ENCODE assay signal across 9 cellular contexts in the genomic region with DNA sequence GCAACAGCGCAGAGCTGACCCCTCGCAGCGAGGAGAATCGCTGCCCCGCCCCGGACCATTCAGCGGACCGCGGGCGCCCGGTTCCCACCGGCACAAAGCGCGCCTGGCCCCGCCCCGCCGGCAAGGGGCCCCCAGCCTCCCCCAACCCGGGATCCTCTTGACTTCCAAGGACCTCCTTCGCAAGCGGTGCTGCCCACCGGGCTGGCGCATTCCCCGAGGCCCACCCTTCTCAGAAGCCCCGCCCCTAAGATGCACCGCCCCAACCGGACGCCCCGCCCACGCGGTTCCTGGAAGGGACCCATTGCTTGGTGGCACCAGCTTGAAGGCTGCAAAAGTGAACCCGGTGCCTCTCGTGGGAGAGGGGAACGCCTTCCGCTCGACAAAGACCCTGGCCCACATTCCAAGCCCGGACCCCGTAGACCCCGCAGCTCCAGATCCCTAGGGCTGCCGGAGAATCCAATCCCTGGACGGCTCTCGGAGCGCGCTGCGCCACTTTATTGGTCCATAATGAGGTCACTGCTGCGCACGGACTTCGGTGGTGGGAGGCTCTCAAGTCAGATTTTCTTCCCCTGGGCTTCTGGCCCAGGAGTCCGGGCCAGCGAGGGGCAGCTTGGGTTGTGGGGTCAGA. TPM values are rescaled to one million over a fixed set of nuclear protein-coding genes. Genes with fewer than 3 reads are reported as not detected.
A peak's percentile ranks its signal among the peaks of the same experiment; 100 is the strongest.
DNase-seq lines count a peak whose midpoint lies in the region; ATAC-seq, FAIRE-seq and TF ChIP-seq lines count a peak whose summit lies in the region.
"Had no signal": no experiment of that assay in that cellular context is flagged by ENCODE, and none has a peak within 500 bp of the region (broad histone marks: within the 10 kb centered on the region; RNA-seq: fewer than 3 reads in every experiment).

No MANE protein-coding gene starts in this region.

- H3K27me3 ChIP-seq in GM23248 (replicated peaks; ENCODE audit: insufficient read depth) (peaks cover 23% of the 10 kb centered on the region), OCI-LY3 (ENCODE audit: low read depth, low read length) (no peaks in the 10 kb centered on the region), astrocyte (ENCODE audit: insufficient read depth, low read length) (peaks cover 35% of the 10 kb centered on the region), osteoblast (ENCODE audit: insufficient read depth, low read length) (peaks cover 56% of the 10 kb centered on the region)

- no peaks in the 10 kb centered on the region for H3K36me3 Mint-ChIP-seq in astrocyte (ENCODE audit: low read depth, unreplicated experiment)

- ATAC-seq in HG03521 (IDR thresholded peaks at IDR 0.05; ENCODE audit: unreplicated experiment) (no peak), HG03469 (IDR thresholded peaks at IDR 0.05; ENCODE audit: unreplicated experiment) (no peak)

- H3K36me3 ChIP-seq in GM23248 (ENCODE audit: low read depth), result no peaks in the 10 kb centered on the region
- H3K36me3 ChIP-seq in OCI-LY3 (replicated peaks; ENCODE audit: low read depth, low read length), result no peaks in the 10 kb centered on the region
- no peaks in the 10 kb centered on the region for H3K36me3 ChIP-seq in astrocyte (ENCODE audit: insufficient read depth, low read length)
- no peaks in the 10 kb centered on the region for H3K36me3 ChIP-seq in osteoblast (ENCODE audit: insufficient read depth, low read length)
- H3K36me3 ChIP-seq: pancreas had no signal

- no peaks in the 10 kb centered on the region for H3K79me2 ChIP-seq in GM23248 (ENCODE audit: insufficient read depth)
- H3K79me2 ChIP-seq in OCI-LY3 (ENCODE audit: low read length), result no peaks in the 10 kb centered on the region
- no peaks in the 10 kb centered on the region for H3K79me2 ChIP-seq in astrocyte (ENCODE audit: insufficient read depth, low read length)
- H3K79me2 ChIP-seq in osteoblast (ENCODE audit: insufficient read depth, low read length), result no peaks in the 10 kb centered on the region

- H3K9me3 ChIP-seq in GM23248 (ENCODE audit: low read depth), result no peaks in the 10 kb centered on the region
- H3K9me3 ChIP-seq in OCI-LY3 (ENCODE audit: insufficient read depth, low read length), result no peaks in the 10 kb centered on the region
- H3K9me3 ChIP-seq in astrocyte (ENCODE audit: insufficient read depth, low read depth, low read length), result no peaks in the 10 kb centered on the region
- no peaks in the 10 kb centered on the region for H3K9me3 ChIP-seq in osteoblast (ENCODE audit: low read depth, low read length)
- H3K9me3 ChIP-seq: pancreas had no signal

- H3K4me3 Mint-ChIP-seq in astrocyte (ENCODE audit: unreplicated experiment), result no peak overlapping the region

- no peaks in the 10 kb centered on the region for H3K9me2 ChIP-seq in GM23248 (ENCODE audit: insufficient read depth)

- H3K9ac ChIP-seq in GM23248, result no peak overlapping the region
- no peak overlapping the region for H3K9ac ChIP-seq in OCI-LY3 (ENCODE audit: low read length)
- no peak overlapping the region for H3K9ac ChIP-seq in astrocyte (ENCODE audit: low read length)

- DNase-seq in GM23248, result peak; percentile 48
- DNase-seq in astrocyte (ENCODE audit: low read depth), result no peak
- DNase-seq in osteoblast (ENCODE audit: insufficient read length, low spot score, missing footprints), result peak; percentile 90
- DNase-seq in NCI-H2107 treated with DMSO at 0.1 percent for 48 hours (lab: John Stamatoyannopoulos, UW; ENCODE audit: unreplicated experiment), result no peak

- H3K27me3 Mint-ChIP-seq in astrocyte (ENCODE audit: low read depth, unreplicated experiment), result peaks cover 54% of the 10 kb centered on the region

- in situ Hi-C loops in GM23248 (cut with MboI), result loop anchor here (5.0 kb wide), 1 partner anchor 96 kb away; no protein-coding TSS in a partner anchor

- H3F3A ChIP-seq in GM23248 (ENCODE audit: insufficient read depth), result no peaks in the 10 kb centered on the region

- peak overlapping the region; percentile 34 for H3K27ac Mint-ChIP-seq in astrocyte (ENCODE audit: unreplicated experiment)

- H3K4me1 ChIP-seq in GM23248 (ENCODE audit: insufficient read depth), result no peaks in the 10 kb centered on the region
- H3K4me1 ChIP-seq in OCI-LY3 (ENCODE audit: low read length), result peaks cover 4% of the 10 kb centered on the region; the same call in 1 of the 2 replicates
- H3K4me1 ChIP-seq in astrocyte (ENCODE audit: insufficient read depth, low read length), result peaks cover 4% of the 10 kb centered on the region
- H3K4me1 ChIP-seq in osteoblast (ENCODE audit: insufficient read depth, low read length), result peaks cover 4% of the 10 kb centered on the region

- H3K4me3 ChIP-seq in GM23248 (no peak overlapping the region), OCI-LY3 (ENCODE audit: low read length) (peak overlapping the region; percentile 77), astrocyte (ENCODE audit: insufficient read depth, low read depth, low read length) (no peak overlapping the region), osteoblast (ENCODE audit: insufficient read depth, low read length) (no peak overlapping the region)

- no peaks in the 10 kb centered on the region for H3K9me3 Mint-ChIP-seq in astrocyte (ENCODE audit: unreplicated experiment)

- 4 to 6% methylated on average over 36 to 49 of the region's 49 CpGs for WGBS in GM23248 (ENCODE audit: low coverage in 1 of 2, low lambda C conversion rate in 2 of 2, missing lambda C conversion rate in 2 of 2), 2 experiments

- H2AFZ ChIP-seq in GM23248 (no peak overlapping the region), OCI-LY3 (ENCODE audit: low read depth, low read length) (no peak overlapping the region), astrocyte (ENCODE audit: low read depth, low read length) (no peak overlapping the region), osteoblast (ENCODE audit: low read length) (no peak overlapping the region)

- TF ChIP-seq CTCF in 22Rv1 (IDR thresholded peaks at IDR 0.05) (no peak), OCI-LY3 (IDR thresholded peaks at IDR 0.05; ENCODE audit: low read depth, low read length) (no peak), astrocyte (IDR thresholded peaks at IDR 0.05; ENCODE audit: insufficient read depth, low read depth, low read length) (no peak), osteoblast (IDR thresholded peaks at IDR 0.05; ENCODE audit: extremely low read depth, low read depth, low read length) (no peak)

- no peak overlapping the region for H3K4me2 ChIP-seq in GM23248 (ENCODE audit: unreplicated experiment)
- peak overlapping the region; percentile 73 for H3K4me2 ChIP-seq in OCI-LY3 (ENCODE audit: low read length)
- H3K4me2 ChIP-seq in astrocyte (ENCODE audit: low read length), result peak overlapping the region; percentile 80
- H3K4me2 ChIP-seq in osteoblast (ENCODE audit: insufficient read depth, low read length), result no peak overlapping the region

- H3K4me1 Mint-ChIP-seq in astrocyte (ENCODE audit: low read depth, unreplicated experiment), result no peaks in the 10 kb centered on the region

- FAIRE-seq in astrocyte (lab: Jason Lieb, UNC), result no peak
- FAIRE-seq: pancreas had no signal

- H3K27ac ChIP-seq in 22Rv1 (peak overlapping the region; percentile 55), GM23248 (no peak overlapping the region), OCI-LY3 (ENCODE audit: low read length) (no peak overlapping the region), astrocyte (ENCODE audit: low read depth, low read length) (no peak overlapping the region), osteoblast (ENCODE audit: low read depth, low read length) (no peak overlapping the region)
- H3K27ac ChIP-seq: pancreas had no signal

- H4K20me1 ChIP-seq in GM23248 (ENCODE audit: insufficient read depth), result no peaks in the 10 kb centered on the region
- H4K20me1 ChIP-seq in OCI-LY3 (ENCODE audit: insufficient read depth, low read length), result no peaks in the 10 kb centered on the region
- peaks cover 18% of the 10 kb centered on the region for H4K20me1 ChIP-seq in astrocyte (ENCODE audit: insufficient read depth, low read length)
- H4K20me1 ChIP-seq in osteoblast (ENCODE audit: insufficient read depth, low read length), result peaks cover 7% of the 10 kb centered on the region

RNA-seq across cellular contexts. Expression of gene HES3, which starts 2.0 kb away (rescaled TPM):
- total RNA-seq in GM23248 (2014; rRNA removed; shearing (Covaris generic)), result not detected in 2 replicates
- polyA plus RNA-seq in GM23248 (2016; fragmentation: Nextera tagmentation; extraction: Ambion mirVana), result not detected in 2 replicates
- total RNA-seq in astrocyte, result not detected in 2 replicates
- not detected in 2 replicates for total RNA-seq in osteoblast
- total RNA-seq: pancreas had no signal
- polyA plus RNA-seq: pancreas had no signal

RNA-seq across cellular contexts. Expression of gene ICMT, which starts 10.2 kb away (rescaled TPM):
- 110 and 119 TPM in 2 replicates for total RNA-seq in GM23248 (2014; rRNA removed; shearing (Covaris generic))
- polyA plus RNA-seq in GM23248 (2016; fragmentation: Nextera tagmentation; extraction: Ambion mirVana), result 69.4 and 71.5 TPM in 2 replicates
- total RNA-seq in astrocyte, result 58.1 and 59.5 TPM in 2 replicates
- 60.8 and 63.6 TPM in 2 replicates for total RNA-seq in osteoblast

RNA-seq across cellular contexts. Expression of gene GPR153, which starts 14.9 kb away (rescaled TPM):
- total RNA-seq in GM23248 (2014; rRNA removed; shearing (Covaris generic)), result 8.0 and 8.6 TPM in 2 replicates
- 0.69 and 0.84 TPM in 2 replicates for polyA plus RNA-seq in GM23248 (2016; fragmentation: Nextera tagmentation; extraction: Ambion mirVana)
- total RNA-seq in astrocyte, result 3.0 and 3.7 TPM in 2 replicates
- total RNA-seq in osteoblast, result 2.9 and 4.0 TPM in 2 replicates

RNA-seq across cellular contexts. Expression of gene RNF207, which starts 40.1 kb away (rescaled TPM):
- total RNA-seq in GM23248 (2014; rRNA removed; shearing (Covaris generic)), result 30.3 and 32.8 TPM in 2 replicates
- polyA plus RNA-seq in GM23248 (2016; fragmentation: Nextera tagmentation; extraction: Ambion mirVana), result 6.2 and 8.6 TPM in 2 replicates
- total RNA-seq in astrocyte, result 4.7 and 7.4 TPM in 2 replicates
- 10.6 and 42.7 TPM in 2 replicates for total RNA-seq in osteoblast

RNA-seq across cellular contexts. Expression of gene RPL22, which starts 46.6 kb away (rescaled TPM):
- 101 and 127 TPM in 2 replicates for total RNA-seq in GM23248 (2014; rRNA removed; shearing (Covaris generic))
- 124 and 137 TPM in 2 replicates for polyA plus RNA-seq in GM23248 (2016; fragmentation: Nextera tagmentation; extraction: Ambion mirVana)
- total RNA-seq in astrocyte (237 and 283 TPM in 2 replicates), osteoblast (93.0 and 99.3 TPM in 2 replicates)

Comparison
In these comparisons a context has a peak if more than half of its experiments do, and no peak if none do; other contexts are left out.
1. DNase-seq: peak in GM23248 (single experiment) and osteoblast (single experiment); none in astrocyte (single experiment) and NCI-H2107 treated with DMSO at 0.1 percent for 48 hours (single experiment).
2. H3K4me2 ChIP-seq: peak in OCI-LY3 (single experiment) and astrocyte (single experiment); none in GM23248 (single experiment) and osteoblast (single experiment).